ENCODE assay signal across 19 cellular contexts in genomic region chr6:80454661-80455365, GRCh38.
DNase-seq lines count a peak whose midpoint lies in the region; ATAC-seq and TF ChIP-seq lines count a peak whose summit lies in the region.
"Had no signal": no experiment of that assay in that cellular context is flagged by ENCODE, and none has a peak within 500 bp of the region (broad histone marks: within the 10 kb centered on the region; RNA-seq: fewer than 3 reads in every experiment).

No MANE protein-coding gene starts in this region.

- intact Hi-C loops in testis (cut with DNase I; ENCODE audit: low total_unique reads): no loop called here

- 94 to 96% methylated on average over 4 of the region's 4 CpGs for WGBS in testis, 2 donors

- H3K9me3 ChIP-seq in testis: no peaks in the 10 kb centered on the region

- DNase-seq in EL (peak; percentile 43), dermis blood vessel endothelial cell (peak; percentile 73), nephron progenitor cell (no peak), testis (no peak), AG20443 (ENCODE audit: low spot score) (no peak)
- DNase-seq: amygdala; H9; Kasumi-1; NCI-H187 treated with DMSO at 0.1 percent for 48 hours; NCI-H748 treated with DMSO at 0.1 percent for 48 hours; nucleus accumbens; stimulated activated CD4-positive, alpha-beta T cell treated with anti-CD3 and anti-CD28 coated beads, Interleukin-12 subunit alpha, Interleukin-12 subunit beta, amount 100 ng/mL, for 4 hours had no signal

- H2AFZ ChIP-seq in KMS-11 (ENCODE audit: low read depth): no peak overlapping the region

- H3K4me1 Mint-ChIP-seq in nephron progenitor cell: no peaks in the 10 kb centered on the region
- H3K4me1 Mint-ChIP-seq: activated CD4-positive, alpha-beta T cell treated with anti-CD3 and anti-CD28 coated beads for 36 hours had no signal

- H3K4me2 ChIP-seq in KMS-11: peak overlapping the region; percentile 25; the same call in 1 of the 2 replicates

- ATAC-seq in HG02970 (IDR thresholded peaks at IDR 0.05; ENCODE audit: low FRiP score, unreplicated experiment) (no peak), GM18517 (IDR thresholded peaks at IDR 0.05; ENCODE audit: unreplicated experiment) (no peak)
- ATAC-seq: Right ventricle myocardium inferior had no signal

- H3K9me3 Mint-ChIP-seq in nephron progenitor cell: no peaks in the 10 kb centered on the region
- H3K9me3 Mint-ChIP-seq: dendritic cell treated with granulocyte-macrophage colony-stimulating factor and Interleukin-4, amounts not matched to agents 40 ng/mL and 50 ng/mL, for 4 days; H9; T-helper 2 cell treated with Interferon-gamma antibody and Interleukin-4, amounts not matched to agents 5 μg/mL and 100 μg/mL, for 36 hours had no signal

- no peak overlapping the region for H3K9ac ChIP-seq in KMS-11

- H3K4me1 ChIP-seq in KMS-11 (ENCODE audit: low read depth, poor library complexity, severe bottlenecking) (peaks cover 27% of the 10 kb centered on the region), testis (no peaks in the 10 kb centered on the region)

- peaks cover 13% of the 10 kb centered on the region for H3K36me3 Mint-ChIP-seq in nephron progenitor cell (ENCODE audit: low read depth)

- no peak for TF ChIP-seq CTCF in KMS-11 (conservative IDR thresholded peaks at IDR 0.05; ENCODE audit: low read depth, low read length)
- TF ChIP-seq CTCF in nephron progenitor cell (IDR thresholded peaks at IDR 0.05): no peak
- TF ChIP-seq CTCF in testis (IDR thresholded peaks at IDR 0.05): no peak

- H3K79me2 ChIP-seq in KMS-11 (ENCODE audit: insufficient read depth, low read depth): no peaks in the 10 kb centered on the region

- H3K36me3 ChIP-seq in KMS-11 (ENCODE audit: insufficient read depth): no peaks in the 10 kb centered on the region
- H3K36me3 ChIP-seq in testis (ENCODE audit: low read depth, missing control alignments): no peaks in the 10 kb centered on the region

- H4K20me1 ChIP-seq in KMS-11 (ENCODE audit: insufficient read depth): no peaks in the 10 kb centered on the region

- TF ChIP-seq POLR2A in testis (IDR thresholded peaks at IDR 0.05): no peak

- H3K27me3 Mint-ChIP-seq in nephron progenitor cell (ENCODE audit: low read depth, poor library complexity): peaks cover 4% of the 10 kb centered on the region
- H3K27me3 Mint-ChIP-seq: activated CD4-positive, alpha-beta T cell treated with anti-CD3 and anti-CD28 coated beads for 36 hours; dendritic cell treated with granulocyte-macrophage colony-stimulating factor and Interleukin-4, amounts not matched to agents 40 ng/mL and 50 ng/mL, for 4 days had no signal

- H3K27ac ChIP-seq in KMS-11 (peak overlapping the region; percentile 88), testis (no peak overlapping the region)

- H3K4me3 ChIP-seq in KMS-11 (IDR thresholded peaks at IDR 0.05; ENCODE audit: insufficient read depth, low read depth, low read length) (no peak overlapping the region), testis (no peak overlapping the region)

- H3K27me3 ChIP-seq in KMS-11 (ENCODE audit: insufficient read depth, low read depth) (no peaks in the 10 kb centered on the region), testis (no peaks in the 10 kb centered on the region)

- H3K4me3 Mint-ChIP-seq in nephron progenitor cell: no peak overlapping the region
- H3K4me3 Mint-ChIP-seq: activated CD4-positive, alpha-beta T cell treated with anti-CD3 and anti-CD28 coated beads for 36 hours; dendritic cell treated with granulocyte-macrophage colony-stimulating factor and Interleukin-4, amounts not matched to agents 40 ng/mL and 50 ng/mL, for 4 days; H9; T-helper 2 cell treated with Interferon-gamma antibody and Interleukin-4, amounts not matched to agents 5 μg/mL and 100 μg/mL, for 36 hours had no signal

- peak overlapping the region; percentile 2 for H3K27ac Mint-ChIP-seq in nephron progenitor cell
- H3K27ac Mint-ChIP-seq: activated CD4-positive, alpha-beta T cell treated with anti-CD3 and anti-CD28 coated beads for 36 hours; dendritic cell treated with granulocyte-macrophage colony-stimulating factor and Interleukin-4, amounts not matched to agents 40 ng/mL and 50 ng/mL, for 4 days; H9; T-helper 2 cell treated with Interferon-gamma antibody and Interleukin-4, amounts not matched to agents 5 μg/mL and 100 μg/mL, for 36 hours had no signal

Comparison
In these comparisons a context has a peak if more than half of its experiments do, and no peak if none do; other contexts are left out.
1. DNase-seq: peak in EL (single experiment) and dermis blood vessel endothelial cell (single experiment); none in nephron progenitor cell (single experiment), testis (single experiment) and AG20443 (single experiment).